Comparison of ENCODE assay signal across 1 cellular context in genomic region chr1:26285366-26286063, GRCh38.
A peak's percentile ranks its signal among the peaks of the same experiment; 100 is the strongest.
TF ChIP-seq lines count a peak whose summit lies in the region.

No MANE protein-coding gene starts in this region.

TF ChIP-seq in H1, 55 proteins besides CTCF, POLR2A, EP300 and RAD21:
- TF ChIP-seq SIRT6 (IDR thresholded peaks at IDR 0.05; ENCODE audit: low read length) (no peak), TAF7 (optimal IDR thresholded peaks at IDR 0.05; ENCODE audit: borderline replicate concordance, low read depth, low read length) (peak; percentile 52), YY1 (IDR thresholded peaks at IDR 0.05; ENCODE audit: low read depth, low read length) (peak; percentile 55; the same call in 1 of the 2 replicates), EZH2 (IDR thresholded peaks at IDR 0.05; ENCODE audit: low read depth, low read length, severe bottlenecking) (no peak), CBX8 (IDR thresholded peaks at IDR 0.05; ENCODE audit: borderline replicate concordance, low read depth, low read length) (no peak), TCF12 (IDR thresholded peaks at IDR 0.05; ENCODE audit: low read depth, low read length) (0 out of 2 replicates have a peak, but pooled peaks have one; percentile 66), SIN3A (conservative IDR thresholded peaks at IDR 0.05 in 1 of 2, IDR thresholded peaks at IDR 0.05 in 1 of 2; ENCODE audit: low read depth in 1 of 2, low read length in 2 of 2) (peak; percentile 75 to 86; a peak in 2 of 4 replicates), CTBP2 (IDR thresholded peaks at IDR 0.05; ENCODE audit: borderline replicate concordance, insufficient read depth, insufficient read length, low read length) (peak; percentile 28), BCL11A (IDR thresholded peaks at IDR 0.05; ENCODE audit: low read depth in 2 of 2, low read length in 2 of 2) (no peak)
